Comparison of ENCODE assay signal across 11 cellular contexts in the genomic region with DNA sequence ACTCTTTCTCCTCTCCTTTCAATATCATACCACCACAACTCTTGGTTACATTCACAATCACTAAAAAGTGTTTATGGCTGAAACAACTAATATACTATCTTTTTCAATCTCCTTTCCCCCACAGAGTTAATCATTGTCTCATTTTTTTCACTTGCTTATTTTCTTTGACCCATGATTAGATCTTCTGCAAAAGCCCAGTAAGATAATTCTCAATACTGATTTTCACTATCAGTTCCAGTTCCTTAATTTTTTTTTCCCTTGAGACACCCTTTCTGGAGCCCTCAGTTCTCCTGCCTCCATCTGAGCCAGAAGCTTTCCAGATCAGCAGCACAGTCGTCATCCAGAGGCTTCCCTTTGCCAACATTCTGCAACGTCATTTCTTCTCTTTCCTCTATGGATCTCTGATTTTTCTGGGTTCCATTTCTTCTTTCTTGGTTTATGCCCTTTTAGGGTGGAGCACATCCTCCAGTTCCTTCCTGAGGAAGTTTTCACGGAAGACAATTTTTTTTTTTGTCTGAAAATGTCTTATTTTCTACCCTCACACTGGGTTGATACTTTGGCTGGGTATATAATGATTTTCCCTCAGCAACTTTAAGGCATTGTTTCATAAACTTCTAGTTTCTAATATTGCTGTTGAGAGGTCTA.
DNase-seq lines count a peak whose midpoint lies in the region; ATAC-seq and TF ChIP-seq lines count a peak whose summit lies in the region.
"Had no signal": no experiment of that assay in that cellular context is flagged by ENCODE, and none has a peak within 500 bp of the region (broad histone marks: within the 10 kb centered on the region; RNA-seq: fewer than 3 reads in every experiment).

No MANE protein-coding gene starts in this region.

- H3K9me3 ChIP-seq in right atrium auricular region: peaks cover 0 to 7% of the 10 kb centered on the region in 2 donors

- no peaks in the 10 kb centered on the region for H3K4me1 ChIP-seq in right atrium auricular region

- TF ChIP-seq POLR2A in NB4 (IDR thresholded peaks at IDR 0.05; ENCODE audit: extremely low read depth, insufficient read length): no peak

- no peak overlapping the region for H3K4me3 ChIP-seq in right atrium auricular region
- no peak overlapping the region for H3K4me3 ChIP-seq in NB4 (ENCODE audit: low read depth, low read length)
- H3K4me3 ChIP-seq: A549 had no signal

- ATAC-seq in Right ventricle myocardium superior (ENCODE audit: poor library complexity) (peak; percentile 40), HG02763 (IDR thresholded peaks at IDR 0.05; ENCODE audit: unreplicated experiment) (peak; percentile 47)
- ATAC-seq: A549; activated CD4-positive, alpha-beta T cell treated with anti-CD3 and anti-CD28 coated beads for 36 hours had no signal

- TF ChIP-seq CTCF in right atrium auricular region (IDR thresholded peaks at IDR 0.05) (no peak), NB4 (IDR thresholded peaks at IDR 0.05; ENCODE audit: low read depth, low read length) (no peak)

- no peak overlapping the region for H3K27ac ChIP-seq in right atrium auricular region

- intact Hi-C loops in Right ventricle myocardium superior (cut with DNase I): no loop called here

- DNase-seq in Right ventricle myocardium superior (no peak), right atrium auricular region (ENCODE audit: low spot score) (no peak), NB4 (ENCODE audit: low read depth) (peak; percentile 35), AG08395 (ENCODE audit: low spot score) (no peak), COLO668 (lab: John Stamatoyannopoulos, UW; ENCODE audit: unreplicated experiment) (no peak), LoVo (ENCODE audit: low spot score) (no peak)
- no peak for DNase-seq in activated CD4-positive, alpha-beta T cell treated with anti-CD3 and anti-CD28 coated beads for 1 hour
- DNase-seq: activated CD4-positive, alpha-beta T cell treated with anti-CD3 and anti-CD28 coated beads for 36 hours; KBM-7 had no signal

- no peaks in the 10 kb centered on the region for H3K36me3 ChIP-seq in right atrium auricular region

- H3K27me3 ChIP-seq in right atrium auricular region: no peaks in the 10 kb centered on the region
